In genomic region chr9:123948290-123948689, GRCh38 we compare ENCODE assay signal across 22 cellular contexts.
"Had no signal": no experiment of that assay in that cellular context is flagged by ENCODE, and none has a peak within 500 bp of the region (broad histone marks: within the 10 kb centered on the region; RNA-seq: fewer than 3 reads in every experiment).

No MANE protein-coding gene starts in this region.

- H3K27ac ChIP-seq: left lung, lower lobe of right lung, pancreas, prostate gland, skin epidermis, spleen, tibial nerve, uterus had no signal

- H3K4me3 ChIP-seq: left lung, lower lobe of right lung, pancreas, prostate gland, skin epidermis, spleen, tibial nerve, uterus had no signal

- DNase-seq: kidney glomerular epithelial cell; left cardiac atrium; left lung; lower lobe of right lung; mammary epithelial cell; mesenchymal stem cell; naive thymus-derived CD8-positive, alpha-beta T cell; nucleus accumbens; pancreas; posterior cingulate gyrus; retina; right cardiac atrium; spleen; stimulated activated CD4-positive, alpha-beta T cell treated with anti-CD3 and anti-CD28 coated beads, Interleukin-4, amount 100 ng/mL, for 24 hours; stimulated activated naive CD4-positive, alpha-beta T cell treated with Interleukin-2 at 50 U/mL for 16 hours; stimulated activated naive CD8-positive, alpha-beta T cell treated with anti-CD3 and anti-CD28 coated beads, Interleukin-15, amount 100 ng/mL, for 72 hours; substantia nigra; uterus had no signal

- FAIRE-seq: keratinocyte, pancreas had no signal

- H3K4me1 ChIP-seq: left lung, lower lobe of right lung, pancreas, prostate gland, spleen, tibial nerve, uterus had no signal

- H3K36me3 ChIP-seq: left lung, lower lobe of right lung, pancreas, prostate gland, spleen, tibial nerve, uterus had no signal

- H3K27me3 ChIP-seq: pancreas, spleen, tibial nerve, uterus had no signal

- H3K9me3 ChIP-seq: left lung, lower lobe of right lung, pancreas, prostate gland, spleen, uterus had no signal
